Comparison of ENCODE assay signal across 30 cellular contexts in the genomic region with DNA sequence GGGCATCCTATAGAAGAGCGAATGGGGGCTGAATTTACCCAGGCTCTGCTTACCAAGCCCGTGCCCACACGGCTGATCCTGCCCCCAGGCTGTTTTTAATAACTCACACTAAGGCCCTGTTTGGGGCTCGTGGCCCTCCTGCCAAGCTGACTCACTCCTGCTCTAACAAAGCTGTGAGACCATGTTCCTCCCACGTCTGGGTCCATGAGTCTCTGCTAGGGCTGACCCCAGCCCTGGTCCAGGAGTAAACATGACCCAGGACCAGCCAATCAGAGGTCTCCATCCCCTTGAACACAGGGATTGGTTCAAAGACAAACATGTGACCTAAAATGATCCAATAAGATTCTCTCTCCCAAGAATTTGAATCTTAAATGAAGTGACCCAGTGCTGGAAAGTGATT. TPM values are rescaled to one million over a fixed set of nuclear protein-coding genes. Genes with fewer than 3 reads are reported as not detected.
"Had no signal": no experiment of that assay in that cellular context is flagged by ENCODE, and none has a peak within 500 bp of the region (broad histone marks: within the 10 kb centered on the region; RNA-seq: fewer than 3 reads in every experiment).

No MANE protein-coding gene starts in this region.

- ATAC-seq: activated naive CD4-positive, alpha-beta T cell treated with anti-CD3 and anti-CD28 coated beads, Interleukin-2, amount 50 U/mL, for 72 hours; left cardiac atrium; naive thymus-derived CD4-positive, alpha-beta T cell; upper lobe of right lung had no signal

- H3K4me1 ChIP-seq: adrenal gland, breast epithelium, neural progenitor cell, prostate gland, right atrium auricular region, stomach, upper lobe of right lung had no signal

- H3K27ac ChIP-seq: adrenal gland, breast epithelium, neural progenitor cell, prostate gland, right atrium auricular region, skin epidermis, stomach, upper lobe of right lung had no signal

- DNase-seq: activated CD4-positive, alpha-beta T cell treated with anti-CD3 and anti-CD28 coated beads for 48 hours; activated CD4-positive, CD25-positive, alpha-beta regulatory T cell; activated CD8-positive, alpha-beta memory T cell treated with anti-CD3 and anti-CD28 coated beads for 24 hours; activated CD8-positive, alpha-beta memory T cell treated with anti-CD3 and anti-CD28 coated beads, Interleukin-2, amount 50 U/mL, for 48 hours; activated gamma-delta T cell treated with Interleukin-2 at 50 U/mL for 16 hours; activated T-cell treated with anti-CD3 and anti-CD28 coated beads, Interleukin-2, amount 50 U/mL, for 48 hours; adrenal gland; cerebellar nuclear complex; cortex of kidney; effector CD4-positive, alpha-beta T cell; left cardiac atrium; mesenchymal stem cell; naive thymus-derived CD4-positive, alpha-beta T cell; stimulated activated CD4-positive, alpha-beta T cell treated with anti-CD3 and anti-CD28 coated beads, Interleukin-2, amount 100 ng/mL, for 48 hours; stomach; T-helper 1 cell; T-helper 9 cell; upper lobe of right lung had no signal

- H3K27me3 ChIP-seq: adrenal gland, breast epithelium, neural progenitor cell, right atrium auricular region, stomach, upper lobe of right lung had no signal

RNA-seq across cellular contexts. Expression of gene C16orf82, which starts 57.1 kb away (rescaled TPM):
- total RNA-seq: activated naive CD4-positive, alpha-beta T cell treated with anti-CD3 and anti-CD28 coated beads, Interleukin-2, amount 50 U/mL, for 72 hours; adrenal gland; astrocyte; left cardiac atrium; lower leg skin; mucosa of gallbladder; naive thymus-derived CD4-positive, alpha-beta T cell; osteocyte; right atrium auricular region; stomach; temporal lobe; upper lobe of right lung had no signal
- polyA plus RNA-seq: adrenal gland; esophagus; naive thymus-derived CD4-positive, alpha-beta T cell; stomach had no signal
